ENCODE assay signal across 1 cellular context in genomic region chr17:31674717-31675349, GRCh38.
TF ChIP-seq lines count a peak whose summit lies in the region.

No MANE protein-coding gene starts in this region.

TF ChIP-seq in IMR-90, 13 proteins besides CTCF, POLR2A, EP300 and RAD21:
- TF ChIP-seq CHD1 (IDR thresholded peaks at IDR 0.05; ENCODE audit: low read depth, low read length): no peak
- TF ChIP-seq FOS (IDR thresholded peaks at IDR 0.05; ENCODE audit: low read depth, low read length): no peak
- no peak for TF ChIP-seq NFE2L2 (IDR thresholded peaks at IDR 0.05; ENCODE audit: low read depth, low read length)
- TF ChIP-seq, protein P1, sequence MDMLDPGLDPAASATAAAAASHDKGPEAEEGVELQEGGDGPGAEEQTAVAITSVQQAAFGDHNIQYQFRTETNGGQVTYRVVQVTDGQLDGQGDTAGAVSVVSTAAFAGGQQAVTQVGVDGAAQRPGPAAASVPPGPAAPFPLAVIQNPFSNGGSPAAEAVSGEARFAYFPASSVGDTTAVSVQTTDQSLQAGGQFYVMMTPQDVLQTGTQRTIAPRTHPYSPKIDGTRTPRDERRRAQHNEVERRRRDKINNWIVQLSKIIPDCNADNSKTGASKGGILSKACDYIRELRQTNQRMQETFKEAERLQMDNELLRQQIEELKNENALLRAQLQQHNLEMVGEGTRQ (IDR thresholded peaks at IDR 0.05; ENCODE audit: low read depth, low read length): no peak
- no peak for TF ChIP-seq RFX5 (IDR thresholded peaks at IDR 0.05; ENCODE audit: low read depth, low read length)
- TF ChIP-seq MXI1 (IDR thresholded peaks at IDR 0.05; ENCODE audit: borderline replicate concordance, low read depth, low read length): no peak
- TF ChIP-seq CEBPB (IDR thresholded peaks at IDR 0.05; ENCODE audit: low read depth, low read length): no peak
- no peak for TF ChIP-seq MAFK (IDR thresholded peaks at IDR 0.05; ENCODE audit: low read depth, low read length)
- no peak for TF ChIP-seq SMC3 (IDR thresholded peaks at IDR 0.05; ENCODE audit: low read depth, low read length)
- TF ChIP-seq MAZ (IDR thresholded peaks at IDR 0.05; ENCODE audit: borderline replicate concordance, low read depth, low read length): no peak
- TF ChIP-seq BHLHE40 (IDR thresholded peaks at IDR 0.05; ENCODE audit: low read depth, low read length): no peak
- TF ChIP-seq RCOR1 (IDR thresholded peaks at IDR 0.05; ENCODE audit: insufficient replicate concordance, low read length): no peak
- TF ChIP-seq, protein P2, sequence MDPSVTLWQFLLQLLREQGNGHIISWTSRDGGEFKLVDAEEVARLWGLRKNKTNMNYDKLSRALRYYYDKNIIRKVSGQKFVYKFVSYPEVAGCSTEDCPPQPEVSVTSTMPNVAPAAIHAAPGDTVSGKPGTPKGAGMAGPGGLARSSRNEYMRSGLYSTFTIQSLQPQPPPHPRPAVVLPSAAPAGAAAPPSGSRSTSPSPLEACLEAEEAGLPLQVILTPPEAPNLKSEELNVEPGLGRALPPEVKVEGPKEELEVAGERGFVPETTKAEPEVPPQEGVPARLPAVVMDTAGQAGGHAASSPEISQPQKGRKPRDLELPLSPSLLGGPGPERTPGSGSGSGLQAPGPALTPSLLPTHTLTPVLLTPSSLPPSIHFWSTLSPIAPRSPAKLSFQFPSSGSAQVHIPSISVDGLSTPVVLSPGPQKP (IDR thresholded peaks at IDR 0.05; ENCODE audit: borderline replicate concordance, low read depth, low read length): no peak
TF ChIP-seq in IMR-90: peak in this region for 0.
